Comparison of ENCODE assay signal across 29 cellular contexts in the genomic region with DNA sequence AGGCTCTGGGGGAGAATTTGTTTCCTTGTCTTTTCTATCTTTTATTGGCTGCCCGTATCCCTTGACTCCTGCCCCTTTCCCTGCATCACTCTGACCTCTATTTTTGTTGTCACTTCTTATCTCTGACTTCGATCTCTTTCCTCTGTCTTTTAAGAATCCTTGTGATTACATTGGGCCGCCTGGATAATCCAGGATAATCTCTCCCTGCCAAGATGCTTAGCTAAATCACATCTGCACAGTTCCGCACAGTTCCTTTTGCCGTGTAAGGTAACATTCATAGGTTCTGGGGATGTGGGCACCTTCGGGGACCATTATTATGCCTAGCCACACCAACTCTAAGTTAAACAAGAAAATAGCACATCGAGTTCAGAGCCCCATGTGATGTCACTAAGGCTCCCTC.
"Had no signal": no experiment of that assay in that cellular context is flagged by ENCODE, and none has a peak within 500 bp of the region (broad histone marks: within the 10 kb centered on the region; RNA-seq: fewer than 3 reads in every experiment).

No MANE protein-coding gene starts in this region.

- FAIRE-seq: astrocyte had no signal

- H3K27ac Mint-ChIP-seq: activated CD4-positive, alpha-beta T cell treated with anti-CD3 and anti-CD28 coated beads, Interleukin-2, amount 10 ng/mL, durations not matched to agents 24 days and 14 days; activated CD8-positive, alpha-beta T cell treated with anti-CD3 and anti-CD28 coated beads for 36 hours; activated naive CD4-positive, alpha-beta T cell treated with anti-CD3 and anti-CD28 coated beads for 36 hours; activated naive CD4-positive, alpha-beta T cell treated with anti-CD3 and anti-CD28 coated beads, Interleukin-2, amount 50 U/mL, for 72 hours; activated T-cell treated with anti-CD3 and anti-CD28 coated beads, Interleukin-2, amount 50 U/mL, for 24 hours; activated T-helper 1 cell treated with anti-CD3 and anti-CD28 coated beads, Interleukin-12 subunit alpha, Interleukin-12 subunit beta, Interleukin-2, Interleukin-4 antibody, amounts not matched to agents 30 ng/mL and 10 ng/mL and 1 ng/mL, durations not matched to agents 14 hours and 24 hours and 36 hours had no signal

- H3K4me3 ChIP-seq: adrenal gland, body of pancreas, breast epithelium, SJCRH30, SK-N-MC had no signal

- H3K36me3 ChIP-seq: adrenal gland, breast epithelium, SJCRH30 had no signal

- H3K9me3 Mint-ChIP-seq: activated naive CD4-positive, alpha-beta T cell treated with anti-CD3 and anti-CD28 coated beads for 36 hours; activated naive CD4-positive, alpha-beta T cell treated with anti-CD3 and anti-CD28 coated beads, Interleukin-2, amount 50 U/mL, for 72 hours had no signal

- H3K36me3 Mint-ChIP-seq: activated naive CD4-positive, alpha-beta T cell treated with anti-CD3 and anti-CD28 coated beads, Interleukin-2, amount 50 U/mL, for 72 hours had no signal

- H3K4me3 Mint-ChIP-seq: activated CD4-positive, alpha-beta T cell treated with anti-CD3 and anti-CD28 coated beads, Interleukin-2, amount 10 ng/mL, durations not matched to agents 24 days and 14 days; activated CD8-positive, alpha-beta T cell treated with anti-CD3 and anti-CD28 coated beads for 36 hours; activated naive CD4-positive, alpha-beta T cell treated with anti-CD3 and anti-CD28 coated beads for 36 hours; activated T-cell treated with anti-CD3 and anti-CD28 coated beads, Interleukin-2, amount 50 U/mL, for 24 hours; activated T-helper 1 cell treated with anti-CD3 and anti-CD28 coated beads, Interleukin-12 subunit alpha, Interleukin-12 subunit beta, Interleukin-2, Interleukin-4 antibody, amounts not matched to agents 30 ng/mL and 10 ng/mL and 1 ng/mL, durations not matched to agents 14 hours and 24 hours and 36 hours had no signal

- H3K4me1 Mint-ChIP-seq: activated CD4-positive, alpha-beta T cell treated with anti-CD3 and anti-CD28 coated beads, Interleukin-2, amount 10 ng/mL, durations not matched to agents 24 days and 14 days had no signal

- H3K27me3 ChIP-seq: adrenal gland, body of pancreas, breast epithelium, SJCRH30 had no signal

- H3K9me3 ChIP-seq: adrenal gland, body of pancreas, SJCRH30 had no signal

- H3K27me3 Mint-ChIP-seq: activated CD4-positive, alpha-beta T cell treated with anti-CD3 and anti-CD28 coated beads, Interleukin-2, amount 10 ng/mL, durations not matched to agents 24 days and 14 days had no signal

- H3K27ac ChIP-seq: adrenal gland, body of pancreas, breast epithelium, KMS-11, SJCRH30, SK-N-MC had no signal

- DNase-seq: activated CD4-positive, alpha-beta T cell treated with anti-CD3 and anti-CD28 coated beads, Interleukin-2, amount 10 ng/mL, durations not matched to agents 24 days and 14 days; activated CD4-positive, alpha-beta T cell treated with anti-CD3 and anti-CD28 coated beads, Interleukin-2, amount 50 U/mL, for 4 hours; activated CD8-positive, alpha-beta T cell treated with anti-CD3 and anti-CD28 coated beads for 36 hours; activated gamma-delta T cell treated with Interleukin-2 at 50 U/mL for 16 hours; activated naive CD4-positive, alpha-beta T cell treated with anti-CD3 and anti-CD28 coated beads for 36 hours; activated T-cell treated with anti-CD3 and anti-CD28 coated beads, Interleukin-2, amount 50 U/mL, for 24 hours; adrenal gland; body of pancreas; cerebellar nuclear complex; MM.1S; MV-4-11; NCI-H1092; NCI-H146; NCI-H187; NCI-H2029 treated with DMSO at 0.1 percent for 48 hours; NCI-H2107; NCI-H2171; NCI-H510A; NCI-H69; OCI-M1; SHP77; SJCRH30; T1000 had no signal

- ATAC-seq: activated CD8-positive, alpha-beta T cell treated with anti-CD3 and anti-CD28 coated beads for 36 hours; activated naive CD4-positive, alpha-beta T cell treated with anti-CD3 and anti-CD28 coated beads, Interleukin-2, amount 50 U/mL, for 72 hours; body of pancreas had no signal

- H3K4me1 ChIP-seq: adrenal gland, body of pancreas, breast epithelium, SJCRH30 had no signal
